In genomic region chr19:40192758-40193586, GRCh38 we compare ENCODE assay signal across 11 cellular contexts. TPM values are rescaled to one million over a fixed set of nuclear protein-coding genes. Genes with fewer than 3 reads are reported as not detected.
A peak's percentile ranks its signal among the peaks of the same experiment; 100 is the strongest.
DNase-seq lines count a peak whose midpoint lies in the region; ATAC-seq and TF ChIP-seq lines count a peak whose summit lies in the region.
"Had no signal": no experiment of that assay in that cellular context is flagged by ENCODE, and none has a peak within 500 bp of the region (broad histone marks: within the 10 kb centered on the region; RNA-seq: fewer than 3 reads in every experiment).

No MANE protein-coding gene starts in this region.

- no peak for TF ChIP-seq EP300 in tibial nerve (IDR thresholded peaks at IDR 0.05)

- dilution Hi-C loops in mammary epithelial cell (cut with HindIII; ENCODE audit: low sequenced_read_pairs), result no loop called here

- H2AFZ ChIP-seq in mammary epithelial cell (ENCODE audit: low read depth, low read length), result no peak overlapping the region

- peaks cover 19 to 31% (median 24%) of the 10 kb centered on the region in 10 experiments for H3K4me1 ChIP-seq in BLaER1 treated with 17β-estradiol and CSF1 and Interleukin-3, amounts not matched to agents 10 nM and 100 nM
- H3K4me1 ChIP-seq in HUES6 (ENCODE audit: control insufficient read depth, insufficient read depth, low read length) (peaks cover 15% of the 10 kb centered on the region), mammary epithelial cell (ENCODE audit: insufficient read depth, low read length) (peaks cover 9% of the 10 kb centered on the region), tibial nerve (peaks cover 0 to 32% (median 13%) of the 10 kb centered on the region in 4 donors)

- no peak for TF ChIP-seq POLR2A in tibial nerve (IDR thresholded peaks at IDR 0.05)

- H3K9me3 Mint-ChIP-seq in natural killer cell treated with Interleukin-12 subunit alpha and Interleukin-12 subunit beta and Interleukin-15 and Interleukin-18, amount 100 ng/mL, for 72 hours, result no peaks in the 10 kb centered on the region

- peak overlapping the region; percentile 95 to 99 (median 98) for H3K4me2 ChIP-seq in BLaER1 treated with 17β-estradiol and CSF1 and Interleukin-3, amounts not matched to agents 10 nM and 100 nM
- H3K4me2 ChIP-seq in mammary epithelial cell (ENCODE audit: insufficient read depth, low read depth, low read length), result peak overlapping the region; percentile 99

- peaks cover 0 to 9% (median 0%) of the 10 kb centered on the region in 11 experiments; a peak in 1 of 22 replicates for H4K20me1 ChIP-seq in BLaER1 treated with 17β-estradiol and CSF1 and Interleukin-3, amounts not matched to agents 10 nM and 100 nM
- no peaks in the 10 kb centered on the region for H4K20me1 ChIP-seq in mammary epithelial cell (ENCODE audit: insufficient read depth, low read length)

- peak overlapping the region; percentile 36 for H3K4me3 Mint-ChIP-seq in natural killer cell treated with Interleukin-12 subunit alpha and Interleukin-12 subunit beta and Interleukin-15 and Interleukin-18, amount 100 ng/mL, for 72 hours

- no peaks in the 10 kb centered on the region for H3K27me3 Mint-ChIP-seq in natural killer cell treated with Interleukin-12 subunit alpha and Interleukin-12 subunit beta and Interleukin-15 and Interleukin-18, amount 100 ng/mL, for 72 hours

- no peaks in the 10 kb centered on the region for H3K27me3 ChIP-seq in BLaER1 treated with 17β-estradiol and CSF1 and Interleukin-3, amounts not matched to agents 10 nM and 100 nM
- H3K27me3 ChIP-seq in HUES6 (ENCODE audit: control insufficient read depth, insufficient read depth, low read length) (no peaks in the 10 kb centered on the region), mammary epithelial cell (ENCODE audit: insufficient read depth, low read length) (no peaks in the 10 kb centered on the region), tibial nerve (no peaks in the 10 kb centered on the region)

- H3K79me2 ChIP-seq in mammary epithelial cell (ENCODE audit: insufficient read depth, low read length), result no peaks in the 10 kb centered on the region

- intact Hi-C loops in mammary epithelial cell (cut with micrococcal nuclease), result no loop called here

- peaks cover 0 to 5% (median 0%) of the 10 kb centered on the region in 11 experiments; a peak in 3 of 22 replicates for H3K36me3 ChIP-seq in BLaER1 treated with 17β-estradiol and CSF1 and Interleukin-3, amounts not matched to agents 10 nM and 100 nM
- H3K36me3 ChIP-seq in HUES6 (ENCODE audit: control insufficient read depth, insufficient read depth, low read length), result no peaks in the 10 kb centered on the region
- no peaks in the 10 kb centered on the region for H3K36me3 ChIP-seq in mammary epithelial cell (ENCODE audit: insufficient read depth, low read length)
- peaks cover 0 to 20% (median 0%) of the 10 kb centered on the region in 3 donors for H3K36me3 ChIP-seq in tibial nerve

- 92% methylated on average over 3 of the region's 5 CpGs for WGBS in mammary epithelial cell (ENCODE audit: low coverage, missing lambda C conversion rate)
- 75 to 76% methylated on average over 5 of the region's 5 CpGs for WGBS in tibial nerve, 2 donors

- CTCF ChIA-PET in mammary epithelial cell (lab: Charles Lee; ENCODE audit: low non-redundant PET), result no interaction called here

- H3K4me1 Mint-ChIP-seq in natural killer cell treated with Interleukin-12 subunit alpha and Interleukin-12 subunit beta and Interleukin-15 and Interleukin-18, amount 100 ng/mL, for 72 hours (ENCODE audit: low read depth in 2 of 2), result peaks cover 23% of the 10 kb centered on the region in 2 donors

- H3K36me3 Mint-ChIP-seq in natural killer cell treated with Interleukin-12 subunit alpha and Interleukin-12 subunit beta and Interleukin-15 and Interleukin-18, amount 100 ng/mL, for 72 hours, result no peaks in the 10 kb centered on the region

- ATAC-seq in natural killer cell treated with Interleukin-12 subunit alpha and Interleukin-12 subunit beta and Interleukin-15 and Interleukin-18, amount 100 ng/mL, for 72 hours, result no peak

- H3K27ac Mint-ChIP-seq in natural killer cell treated with Interleukin-12 subunit alpha and Interleukin-12 subunit beta and Interleukin-15 and Interleukin-18, amount 100 ng/mL, for 72 hours, result no peak overlapping the region

- in situ Hi-C loops in mammary epithelial cell (cut with MboI; ENCODE audit: low sequenced_read_pairs in 2 of 2), result no loop called here

- peak overlapping the region in 8 of 10 experiments; percentile 69 to 99 (median 92); a peak in 15 of 20 replicates for H3K4me3 ChIP-seq in BLaER1 treated with 17β-estradiol and CSF1 and Interleukin-3, amounts not matched to agents 10 nM and 100 nM
- H3K4me3 ChIP-seq in HUES6 (ENCODE audit: low read depth, low read length) (peak overlapping the region; percentile 80), mammary epithelial cell (replicated peaks in 1 of 3; ENCODE audit: insufficient read depth in 1 of 3, low read depth in 2 of 3, low read length in 3 of 3) (no peak overlapping the region), tibial nerve (peak overlapping the region in 1 of 4 donors; percentile 88)

- TSS peak; percentile 5 for BruUV-seq in mammary epithelial cell (replicated peaks; lab: Mats Ljungman, UMichigan)

- H3K9ac ChIP-seq in BLaER1 treated with 17β-estradiol and CSF1 and Interleukin-3, amounts not matched to agents 10 nM and 100 nM, result peak overlapping the region in 5 of 11 experiments; percentile 89 to 94 (median 92); a peak in 5 of 22 replicates
- H3K9ac ChIP-seq in HUES6 (ENCODE audit: low read length) (no peak overlapping the region), mammary epithelial cell (ENCODE audit: insufficient read depth, low read length) (no peak overlapping the region)

- TF ChIP-seq CTCF in mammary epithelial cell (conservative IDR thresholded peaks at IDR 0.05 in 1 of 2, IDR thresholded peaks at IDR 0.05 in 1 of 2; ENCODE audit: extremely low read depth in 1 of 2, insufficient read depth in 1 of 2, low read depth in 1 of 2, low read length in 2 of 2), result no peak
- no peak for TF ChIP-seq CTCF in tibial nerve (IDR thresholded peaks at IDR 0.05)

- no peak for DNase-seq in mammary epithelial cell
- no peak for DNase-seq in natural killer cell treated with Interleukin-12 subunit alpha and Interleukin-12 subunit beta and Interleukin-15 and Interleukin-18, amount 100 ng/mL, for 72 hours (ENCODE audit: low spot score)
- no peak for DNase-seq in NOMO-1 treated with DMSO at 0.1 percent for 48 hours (lab: John Stamatoyannopoulos, UW; ENCODE audit: unreplicated experiment)
- no peak for DNase-seq in tibial nerve (ENCODE audit: low spot score in 2 of 2)
- DNase-seq in DMS53 treated with DMSO at 0.1 percent for 48 hours (lab: John Stamatoyannopoulos, UW; ENCODE audit: unreplicated experiment), result no peak
- DNase-seq in NAMALWA (ENCODE audit: low spot score), result no peak
- DNase-seq: GDM1, kidney glomerular epithelial cell, NCI-H2171 had no signal

- H3K9me3 ChIP-seq in BLaER1 treated with 17β-estradiol and CSF1 and Interleukin-3, amounts not matched to agents 10 nM and 100 nM (replicated peaks in 1 of 11), result no peaks in the 10 kb centered on the region
- H3K9me3 ChIP-seq in HUES6 (ENCODE audit: control insufficient read depth, insufficient read depth, low read depth, low read length), result no peaks in the 10 kb centered on the region
- no peaks in the 10 kb centered on the region for H3K9me3 ChIP-seq in mammary epithelial cell (replicated peaks; ENCODE audit: insufficient read depth, low read length)
- no peaks in the 10 kb centered on the region for H3K9me3 ChIP-seq in tibial nerve

- H3K27ac ChIP-seq in BLaER1 treated with 17β-estradiol and CSF1 and Interleukin-3, amounts not matched to agents 10 nM and 100 nM, result no peak overlapping the region
- H3K27ac ChIP-seq in HUES6 (ENCODE audit: low read depth, low read length) (no peak overlapping the region), mammary epithelial cell (ENCODE audit: insufficient read depth, low read depth, low read length) (no peak overlapping the region), tibial nerve (no peak overlapping the region)

RNA-seq across cellular contexts. Expression of gene MAP3K10, which starts 1.7 kb away (rescaled TPM):
- total RNA-seq in mammary epithelial cell (10 to 100 TPM in 1 of 2 donors, 1 to 10 TPM in 1; 7.8 to 16.0 TPM), tibial nerve (10 to 100 TPM; 12.7 to 24.6 (median 13.9) TPM)
- polyA plus RNA-seq in mammary epithelial cell, result 2.7 TPM
- polyA minus RNA-seq in mammary epithelial cell, result 1.2 TPM
- total RNA-seq in natural killer cell treated with Interleukin-12 subunit alpha and Interleukin-12 subunit beta and Interleukin-15 and Interleukin-18, amount 100 ng/mL, for 72 hours, result 10 to 100 TPM; 13.2 to 28.4 TPM

RNA-seq across cellular contexts. Expression of gene TTC9B, which starts 25.2 kb away (rescaled TPM):
- total RNA-seq in mammary epithelial cell, result not detected
- polyA plus RNA-seq in mammary epithelial cell, result not detected
- polyA minus RNA-seq in mammary epithelial cell, result not detected
- total RNA-seq in natural killer cell treated with Interleukin-12 subunit alpha and Interleukin-12 subunit beta and Interleukin-15 and Interleukin-18, amount 100 ng/mL, for 72 hours, result not detected
- under 1 TPM in 1 of 4 donors, not detected in 3; 0.84 TPM for total RNA-seq in tibial nerve

RNA-seq across cellular contexts. Expression of gene CCNP, which starts 33.5 kb away (rescaled TPM):
- total RNA-seq in mammary epithelial cell (under 1 TPM in 1 of 2 donors, not detected in 1; 0.26 TPM), tibial nerve (1 to 10 TPM in 1 of 4 donors, not detected in 3; 2.7 TPM)
- polyA plus RNA-seq in mammary epithelial cell, result not detected
- polyA minus RNA-seq in mammary epithelial cell, result not detected
- total RNA-seq in natural killer cell treated with Interleukin-12 subunit alpha and Interleukin-12 subunit beta and Interleukin-15 and Interleukin-18, amount 100 ng/mL, for 72 hours, result under 1 TPM in 1 of 2 donors, not detected in 1; 0.98 TPM

Comparison
In these comparisons a context has a peak if more than half of its experiments do, and no peak if none do; other contexts are left out.
1. H3K4me3 ChIP-seq: peak in BLaER1 treated with 17β-estradiol and CSF1 and Interleukin-3, amounts not matched to agents 10 nM and 100 nM (8 of 10) and HUES6 (single experiment); none in mammary epithelial cell (0 of 3).